Comparison of ENCODE assay signal across 8 cellular contexts in the genomic region with DNA sequence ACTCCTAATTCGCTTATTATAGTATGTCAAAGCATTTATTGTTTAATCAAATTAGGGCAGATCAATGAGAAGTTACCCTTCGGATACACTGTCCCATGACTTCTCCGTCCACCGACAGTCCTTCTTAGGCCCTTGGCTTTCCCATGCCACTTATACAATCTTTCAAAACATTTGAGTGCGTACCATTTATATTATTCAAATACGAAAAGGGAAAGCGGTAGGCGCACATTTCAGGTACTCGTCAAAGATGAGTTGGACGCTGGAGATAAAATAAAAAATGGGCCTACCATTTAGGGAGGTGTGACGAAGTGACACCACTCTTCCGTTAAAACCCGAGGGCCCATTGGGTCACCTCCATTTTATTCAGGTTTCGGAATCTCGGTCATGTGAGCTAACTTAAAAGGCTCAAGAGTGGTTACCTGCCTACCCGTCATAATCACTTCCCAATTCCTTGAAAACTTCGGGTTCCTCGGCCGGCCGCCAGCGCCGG.
DNase-seq lines count a peak whose midpoint lies in the region; ATAC-seq and TF ChIP-seq lines count a peak whose summit lies in the region.

No MANE protein-coding gene starts in this region.

- H3K36me3 ChIP-seq in BLaER1 treated with 17β-estradiol and CSF1 and Interleukin-3, amounts not matched to agents 10 nM and 100 nM: no peaks in the 10 kb centered on the region

- H3K27ac ChIP-seq in BLaER1 treated with 17β-estradiol and CSF1 and Interleukin-3, amounts not matched to agents 10 nM and 100 nM: peak overlapping the region; percentile 92 to 99 (median 95)

- H3K4me1 Mint-ChIP-seq in effector memory CD8-positive, alpha-beta T cell (ENCODE audit: low read depth in 2 of 2): peaks cover 4 to 9% of the 10 kb centered on the region in 2 donors
- H3K4me1 Mint-ChIP-seq in nephron progenitor cell: peaks cover 24% of the 10 kb centered on the region

- H3K27ac Mint-ChIP-seq in effector memory CD8-positive, alpha-beta T cell: peak overlapping the region; percentile 100
- H3K27ac Mint-ChIP-seq in nephron progenitor cell: peak overlapping the region; percentile 98

- H3K4me3 Mint-ChIP-seq in effector memory CD8-positive, alpha-beta T cell: peak overlapping the region; percentile 97 to 98
- H3K4me3 Mint-ChIP-seq in nephron progenitor cell: peak overlapping the region; percentile 97

- no peak for DNase-seq in LNCaP clone FGC (ENCODE audit: low read depth)
- DNase-seq in effector memory CD8-positive, alpha-beta T cell: no peak
- no peak for DNase-seq in nephron progenitor cell
- DNase-seq in Ammon's horn (ENCODE audit: low spot score): no peak
- no peak for DNase-seq in NCI-H2171 treated with DMSO at 0.1 percent for 48 hours (lab: John Stamatoyannopoulos, UW)
- DNase-seq in NCI-H226: no peak

- H3K36me3 Mint-ChIP-seq in effector memory CD8-positive, alpha-beta T cell (ENCODE audit: insufficient read depth): peaks cover 18% of the 10 kb centered on the region
- H3K36me3 Mint-ChIP-seq in nephron progenitor cell (ENCODE audit: low read depth): no peaks in the 10 kb centered on the region

- no peaks in the 10 kb centered on the region for H3K27me3 ChIP-seq in BLaER1 treated with 17β-estradiol and CSF1 and Interleukin-3, amounts not matched to agents 10 nM and 100 nM

- no peaks in the 10 kb centered on the region for H4K20me1 ChIP-seq in BLaER1 treated with 17β-estradiol and CSF1 and Interleukin-3, amounts not matched to agents 10 nM and 100 nM

- peak overlapping the region; percentile 65 to 89 (median 79) for H3K4me3 ChIP-seq in BLaER1 treated with 17β-estradiol and CSF1 and Interleukin-3, amounts not matched to agents 10 nM and 100 nM
- peak overlapping the region; percentile 93 for H3K4me3 ChIP-seq in LNCaP clone FGC (ENCODE audit: low read depth, low read length)

- peak; percentile 22 for ATAC-seq in GM21526 (IDR thresholded peaks at IDR 0.05; ENCODE audit: low FRiP score, unreplicated experiment)
- ATAC-seq in effector memory CD8-positive, alpha-beta T cell (replicated peaks): peak; percentile 56

- H3K4me1 ChIP-seq in BLaER1 treated with 17β-estradiol and CSF1 and Interleukin-3, amounts not matched to agents 10 nM and 100 nM: peaks cover 14 to 20% (median 17%) of the 10 kb centered on the region in 10 experiments; a peak in 19 of 20 replicates

- TF ChIP-seq CTCF in LNCaP clone FGC (IDR thresholded peaks at IDR 0.05; ENCODE audit: control insufficient read depth, extremely low read depth, insufficient read depth) (no peak), nephron progenitor cell (IDR thresholded peaks at IDR 0.05) (no peak)

- peak overlapping the region; percentile 80 to 98 (median 90) for H3K9ac ChIP-seq in BLaER1 treated with 17β-estradiol and CSF1 and Interleukin-3, amounts not matched to agents 10 nM and 100 nM

- H3K27me3 Mint-ChIP-seq in effector memory CD8-positive, alpha-beta T cell: no peaks in the 10 kb centered on the region
- H3K27me3 Mint-ChIP-seq in nephron progenitor cell (ENCODE audit: low read depth, poor library complexity): peaks cover 4% of the 10 kb centered on the region

- H3K9me3 ChIP-seq in BLaER1 treated with 17β-estradiol and CSF1 and Interleukin-3, amounts not matched to agents 10 nM and 100 nM (replicated peaks in 1 of 11): no peaks in the 10 kb centered on the region

- H3K4me2 ChIP-seq in BLaER1 treated with 17β-estradiol and CSF1 and Interleukin-3, amounts not matched to agents 10 nM and 100 nM: peak overlapping the region; percentile 79 to 95 (median 89)

- no peaks in the 10 kb centered on the region for H3K9me3 Mint-ChIP-seq in effector memory CD8-positive, alpha-beta T cell
- H3K9me3 Mint-ChIP-seq in nephron progenitor cell: no peaks in the 10 kb centered on the region
